ENCODE assay signal across 22 cellular contexts in genomic region chr18:64747803-64748202, GRCh38.
"Had no signal": no experiment of that assay in that cellular context is flagged by ENCODE, and none has a peak within 500 bp of the region (broad histone marks: within the 10 kb centered on the region; RNA-seq: fewer than 3 reads in every experiment).

No MANE protein-coding gene starts in this region.

- H3K27ac ChIP-seq: adrenal gland, body of pancreas, epithelial cell of prostate, esophagus squamous epithelium, neutrophil, right lobe of liver, testis, transverse colon had no signal

- H3K27me3 ChIP-seq: adrenal gland, body of pancreas, esophagus squamous epithelium, neutrophil, right lobe of liver, testis, transverse colon had no signal

- H3K4me3 ChIP-seq: adrenal gland, body of pancreas, esophagus squamous epithelium, right lobe of liver, testis, transverse colon had no signal

- H3K9me3 ChIP-seq: adrenal gland, body of pancreas, esophagus squamous epithelium, neutrophil, right lobe of liver, testis, transverse colon had no signal

- H3K4me1 ChIP-seq: adrenal gland, body of pancreas, esophagus squamous epithelium, right lobe of liver, testis, transverse colon had no signal

- DNase-seq: activated CD4-positive, alpha-beta T cell treated with anti-CD3 and anti-CD28 coated beads for 4 hours; activated CD4-positive, alpha-beta T cell treated with anti-CD3 and anti-CD28 coated beads, Interleukin-2, amount 50 U/mL, for 4 hours; activated effector memory CD4-positive, alpha-beta T cell treated with Interleukin-2 at 50 U/mL for 16 hours; activated naive CD4-positive, alpha-beta T cell treated with Interleukin-2 at 50 U/mL for 16 hours; activated naive CD8-positive, alpha-beta T cell treated with anti-CD3 and anti-CD28 coated beads for 36 hours; activated T-cell treated with anti-CD3 and anti-CD28 coated beads for 4 hours; adrenal gland; aorta; body of pancreas; dermis blood vessel endothelial cell; effector CD4-positive, alpha-beta T cell; esophagus squamous epithelium; islet precursor cell; left cardiac atrium; left ventricle myocardium superior; right lobe of liver; stimulated activated CD4-positive, alpha-beta T cell treated with anti-CD3 and anti-CD28 coated beads, Interleukin-2, amount 100 ng/mL, for 48 hours; stimulated activated naive CD8-positive, alpha-beta T cell treated with anti-CD3 and anti-CD28 coated beads, Interleukin-15, Interleukin-2, amounts not matched to agents 100 U/mL and 50 U/mL, for 24 hours; testis; transverse colon had no signal

- H3K36me3 ChIP-seq: adrenal gland, esophagus squamous epithelium, neutrophil, right lobe of liver, transverse colon had no signal

- ATAC-seq: body of pancreas; left cardiac atrium; left ventricle myocardium superior; right lobe of liver; stimulated activated naive CD8-positive, alpha-beta T cell treated with anti-CD3 and anti-CD28 coated beads, Interleukin-15, Interleukin-2, amounts not matched to agents 100 U/mL and 50 U/mL, for 24 hours had no signal
